Comparison of ENCODE assay signal across 25 cellular contexts in genomic region chr13:78876915-78877549, GRCh38.
"Had no signal": no experiment of that assay in that cellular context is flagged by ENCODE, and none has a peak within 500 bp of the region (broad histone marks: within the 10 kb centered on the region; RNA-seq: fewer than 3 reads in every experiment).

No MANE protein-coding gene starts in this region.

- H3K4me3 ChIP-seq: colonic mucosa, gastrocnemius medialis, psoas muscle, sigmoid colon, suprapubic skin, transverse colon, upper lobe of right lung, uterus had no signal

- H3K27ac ChIP-seq: colonic mucosa, epithelial cell of prostate, gastrocnemius medialis, psoas muscle, sigmoid colon, suprapubic skin, transverse colon, upper lobe of right lung, uterus had no signal

- H3K27me3 Mint-ChIP-seq: dendritic cell treated with granulocyte-macrophage colony-stimulating factor and Interleukin-4, amounts not matched to agents 40 ng/mL and 50 ng/mL, for 4 days had no signal

- ATAC-seq: esophagus mucosa; gastrocnemius medialis; naive thymus-derived CD4-positive, alpha-beta T cell; psoas muscle; right cardiac atrium; stimulated activated memory B cell treated with anti-CD40 and anti-IgM and Interleukin-4, amounts not matched to agents 10 μg/mL and 1 μg/mL and 100 μg/mL, for 72 hours had no signal

- H3K4me3 Mint-ChIP-seq: dendritic cell treated with granulocyte-macrophage colony-stimulating factor and Interleukin-4, amounts not matched to agents 40 ng/mL and 50 ng/mL, for 4 days; endodermal cell; immature natural killer cell; naive thymus-derived CD4-positive, alpha-beta T cell; nephron; stimulated activated memory B cell treated with anti-CD40 and anti-IgM and Interleukin-4, amounts not matched to agents 10 μg/mL and 1 μg/mL and 100 μg/mL, for 72 hours; stimulated activated naive CD8-positive, alpha-beta T cell treated with anti-CD3 and anti-CD28 coated beads, Interleukin-15, Interleukin-2, amounts not matched to agents 100 ng/mL and 50 ng/mL, for 24 hours had no signal

- H3K27ac Mint-ChIP-seq: dendritic cell treated with granulocyte-macrophage colony-stimulating factor and Interleukin-4, amounts not matched to agents 40 ng/mL and 50 ng/mL, for 4 days; endodermal cell; immature natural killer cell; naive thymus-derived CD4-positive, alpha-beta T cell; nephron; stimulated activated memory B cell treated with anti-CD40 and anti-IgM and Interleukin-4, amounts not matched to agents 10 μg/mL and 1 μg/mL and 100 μg/mL, for 72 hours; stimulated activated naive CD8-positive, alpha-beta T cell treated with anti-CD3 and anti-CD28 coated beads, Interleukin-15, Interleukin-2, amounts not matched to agents 100 ng/mL and 50 ng/mL, for 24 hours had no signal

- DNase-seq: colonic mucosa; effector CD8-positive, alpha-beta T cell; foreskin fibroblast; gastrocnemius medialis; hypothalamus; immature natural killer cell; islet precursor cell; midbrain; naive thymus-derived CD4-positive, alpha-beta T cell; nucleus accumbens; psoas muscle; right cardiac atrium; sigmoid colon; stimulated activated CD4-positive, alpha-beta T cell treated with anti-CD3 and anti-CD28 coated beads, Interleukin-4, amount 100 ng/mL, for 4 hours; transverse colon; upper lobe of right lung; uterus had no signal

- H3K4me1 Mint-ChIP-seq: immature natural killer cell; stimulated activated memory B cell treated with anti-CD40 and anti-IgM and Interleukin-4, amounts not matched to agents 10 μg/mL and 1 μg/mL and 100 μg/mL, for 72 hours had no signal

- H3K4me1 ChIP-seq: colonic mucosa, gastrocnemius medialis, psoas muscle, sigmoid colon, suprapubic skin, transverse colon, upper lobe of right lung, uterus had no signal

- H3K27me3 ChIP-seq: colonic mucosa, gastrocnemius medialis, sigmoid colon, suprapubic skin, transverse colon, upper lobe of right lung, uterus had no signal

- H3K36me3 ChIP-seq: colonic mucosa, gastrocnemius medialis, sigmoid colon, suprapubic skin, transverse colon, upper lobe of right lung, uterus had no signal

- H3K9me3 Mint-ChIP-seq: stimulated activated naive CD8-positive, alpha-beta T cell treated with anti-CD3 and anti-CD28 coated beads, Interleukin-15, Interleukin-2, amounts not matched to agents 100 ng/mL and 50 ng/mL, for 24 hours had no signal

- H3K36me3 Mint-ChIP-seq: immature natural killer cell; naive thymus-derived CD4-positive, alpha-beta T cell; stimulated activated memory B cell treated with anti-CD40 and anti-IgM and Interleukin-4, amounts not matched to agents 10 μg/mL and 1 μg/mL and 100 μg/mL, for 72 hours had no signal

- H3K9me3 ChIP-seq: colonic mucosa, gastrocnemius medialis, psoas muscle, sigmoid colon, suprapubic skin, transverse colon, upper lobe of right lung, uterus had no signal
